ENCODE assay signal across 9 cellular contexts in genomic region chr5:154829589-154830218, GRCh38. TPM values are rescaled to one million over a fixed set of nuclear protein-coding genes. Genes with fewer than 3 reads are reported as not detected.
DNase-seq lines count a peak whose midpoint lies in the region; ATAC-seq and TF ChIP-seq lines count a peak whose summit lies in the region.
"Had no signal": no experiment of that assay in that cellular context is flagged by ENCODE, and none has a peak within 500 bp of the region (broad histone marks: within the 10 kb centered on the region; RNA-seq: fewer than 3 reads in every experiment).

No MANE protein-coding gene starts in this region.

- no peak for ATAC-seq in HG03097 (IDR thresholded peaks at IDR 0.05; ENCODE audit: low FRiP score, unreplicated experiment)

- peaks cover 27% of the 10 kb centered on the region for H3K4me1 Mint-ChIP-seq in activated naive CD8-positive, alpha-beta T cell treated with anti-CD3 and anti-CD28 coated beads for 36 hours
- peaks cover 25% of the 10 kb centered on the region for H3K4me1 Mint-ChIP-seq in nephron
- H3K4me1 Mint-ChIP-seq in endothelial cell (ENCODE audit: unreplicated experiment): peaks cover 2% of the 10 kb centered on the region

- H3K27ac Mint-ChIP-seq in activated naive CD8-positive, alpha-beta T cell treated with anti-CD3 and anti-CD28 coated beads for 36 hours: peak overlapping the region; percentile 20
- H3K27ac Mint-ChIP-seq in nephron: peak overlapping the region; percentile 65 to 81 (median 81)
- no peak overlapping the region for H3K27ac Mint-ChIP-seq in endothelial cell (ENCODE audit: unreplicated experiment)

- H3K9me3 Mint-ChIP-seq in activated naive CD8-positive, alpha-beta T cell treated with anti-CD3 and anti-CD28 coated beads for 36 hours: no peaks in the 10 kb centered on the region
- H3K9me3 Mint-ChIP-seq in nephron (no peaks in the 10 kb centered on the region), endothelial cell (ENCODE audit: unreplicated experiment) (no peaks in the 10 kb centered on the region)

- no peaks in the 10 kb centered on the region for H3K27me3 Mint-ChIP-seq in activated naive CD8-positive, alpha-beta T cell treated with anti-CD3 and anti-CD28 coated beads for 36 hours
- no peaks in the 10 kb centered on the region for H3K27me3 Mint-ChIP-seq in nephron (ENCODE audit: low read depth)
- H3K27me3 Mint-ChIP-seq in endothelial cell (ENCODE audit: unreplicated experiment): peaks cover 2% of the 10 kb centered on the region

- no peak overlapping the region for H3K4me3 Mint-ChIP-seq in activated naive CD8-positive, alpha-beta T cell treated with anti-CD3 and anti-CD28 coated beads for 36 hours
- H3K4me3 Mint-ChIP-seq in nephron (peak overlapping the region in 1 of 3 experiments; percentile 2), endothelial cell (ENCODE audit: unreplicated experiment) (no peak overlapping the region)

- peak; percentile 44 for DNase-seq in Daoy (ENCODE audit: low read depth)
- DNase-seq in RPMI8226: peak; percentile 59
- no peak for DNase-seq in activated naive CD8-positive, alpha-beta T cell treated with anti-CD3 and anti-CD28 coated beads for 36 hours
- DNase-seq in endothelial cell (ENCODE audit: low spot score): no peak
- no peak for DNase-seq in AG20443 (ENCODE audit: low spot score)
- DNase-seq in H4 (ENCODE audit: low spot score): no peak
- DNase-seq: effector CD8-positive, alpha-beta T cell had no signal

- peaks cover 34% of the 10 kb centered on the region for H3K36me3 Mint-ChIP-seq in activated naive CD8-positive, alpha-beta T cell treated with anti-CD3 and anti-CD28 coated beads for 36 hours
- peaks cover 33% of the 10 kb centered on the region for H3K36me3 Mint-ChIP-seq in nephron (ENCODE audit: low read depth)
- H3K36me3 Mint-ChIP-seq in endothelial cell (ENCODE audit: low read depth, unreplicated experiment): peaks cover 12% of the 10 kb centered on the region

- TF ChIP-seq CTCF in nephron (IDR thresholded peaks at IDR 0.05; ENCODE audit: unreplicated experiment in 3 of 3): no peak
- no peak for TF ChIP-seq CTCF in endothelial cell (IDR thresholded peaks at IDR 0.05; ENCODE audit: unreplicated experiment)

RNA-seq across cellular contexts. Expression of gene FAXDC2, which starts 20.7 kb away (rescaled TPM):
- 0.12 and 0.46 TPM in 2 replicates for total RNA-seq in Daoy (2014; rRNA removed; shearing (Covaris generic))
- under 1 TPM in 1 of 2 experiments, not detected in 1; 0.08 TPM for total RNA-seq in activated naive CD8-positive, alpha-beta T cell treated with anti-CD3 and anti-CD28 coated beads for 36 hours
- 9.3 TPM for total RNA-seq in endothelial cell (ENCODE audit: unreplicated experiment)
- 0.81 and 3.2 TPM in 2 replicates for total RNA-seq in H4 (2014; rRNA removed; shearing (Covaris generic))

RNA-seq across cellular contexts. Expression of gene CNOT8, which starts 28.7 kb away (rescaled TPM):
- total RNA-seq in Daoy (2014; rRNA removed; shearing (Covaris generic)): 70.3 and 89.9 TPM in 2 replicates
- 10 to 100 TPM; 53.7 to 53.9 TPM for total RNA-seq in activated naive CD8-positive, alpha-beta T cell treated with anti-CD3 and anti-CD28 coated beads for 36 hours
- total RNA-seq in endothelial cell (ENCODE audit: unreplicated experiment): 65.6 TPM
- total RNA-seq in H4 (2014; rRNA removed; shearing (Covaris generic)): 57.9 and 61.4 TPM in 2 replicates

Comparison
In these comparisons a context has a peak if more than half of its experiments do, and no peak if none do; other contexts are left out.
1. DNase-seq: peak in Daoy (single experiment) and RPMI8226 (single experiment); none in activated naive CD8-positive, alpha-beta T cell treated with anti-CD3 and anti-CD28 coated beads for 36 hours (single experiment), endothelial cell (single experiment), AG20443 (single experiment) and H4 (single experiment).